ENCODE assay signal across 2 cellular contexts in the genomic region with DNA sequence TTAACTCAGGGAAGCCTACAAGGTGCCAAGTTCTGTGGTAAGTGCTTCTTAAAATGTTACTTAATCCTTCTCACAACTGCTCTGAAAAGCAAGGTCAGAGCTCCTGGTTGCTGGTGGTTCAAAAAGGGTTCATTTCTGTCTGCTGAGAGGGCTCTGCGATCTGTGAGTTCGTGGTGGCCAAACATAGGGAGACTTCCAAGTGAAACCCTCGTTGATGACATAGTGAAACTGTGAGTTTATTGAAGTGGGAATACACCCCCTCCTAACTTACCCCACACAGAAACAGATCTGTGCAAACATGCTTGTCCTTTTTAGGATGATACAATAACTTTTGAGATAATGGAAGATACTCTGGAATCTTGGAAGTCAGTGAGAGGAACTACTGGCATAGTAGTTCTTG.
TF ChIP-seq lines count a peak whose summit lies in the region.

No MANE protein-coding gene starts in this region.

TF ChIP-seq in IMR-90, 13 proteins besides CTCF, POLR2A, EP300 and RAD21:
- TF ChIP-seq BHLHE40 (IDR thresholded peaks at IDR 0.05; ENCODE audit: low read depth, low read length), result no peak
- no peak for TF ChIP-seq MXI1 (IDR thresholded peaks at IDR 0.05; ENCODE audit: borderline replicate concordance, low read depth, low read length)
- TF ChIP-seq, protein P1, sequence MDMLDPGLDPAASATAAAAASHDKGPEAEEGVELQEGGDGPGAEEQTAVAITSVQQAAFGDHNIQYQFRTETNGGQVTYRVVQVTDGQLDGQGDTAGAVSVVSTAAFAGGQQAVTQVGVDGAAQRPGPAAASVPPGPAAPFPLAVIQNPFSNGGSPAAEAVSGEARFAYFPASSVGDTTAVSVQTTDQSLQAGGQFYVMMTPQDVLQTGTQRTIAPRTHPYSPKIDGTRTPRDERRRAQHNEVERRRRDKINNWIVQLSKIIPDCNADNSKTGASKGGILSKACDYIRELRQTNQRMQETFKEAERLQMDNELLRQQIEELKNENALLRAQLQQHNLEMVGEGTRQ (IDR thresholded peaks at IDR 0.05; ENCODE audit: low read depth, low read length), result no peak
- no peak for TF ChIP-seq MAFK (IDR thresholded peaks at IDR 0.05; ENCODE audit: low read depth, low read length)
- no peak for TF ChIP-seq RFX5 (IDR thresholded peaks at IDR 0.05; ENCODE audit: low read depth, low read length)
- TF ChIP-seq CHD1 (IDR thresholded peaks at IDR 0.05; ENCODE audit: low read depth, low read length), result no peak
- TF ChIP-seq MAZ (IDR thresholded peaks at IDR 0.05; ENCODE audit: borderline replicate concordance, low read depth, low read length), result no peak
TF ChIP-seq in IMR-90: peak in this region for 0.

TF ChIP-seq in GM12878, 131 proteins besides CTCF, POLR2A, EP300 and RAD21:
- TF ChIP-seq RUNX3 (IDR thresholded peaks at IDR 0.05; ENCODE audit: low read length), result peak; percentile 47; the same call in 1 of the 2 replicates
- TF ChIP-seq MTA2 (IDR thresholded peaks at IDR 0.05; ENCODE audit: low read depth), result no peak
- TF ChIP-seq NFYA (IDR thresholded peaks at IDR 0.05; ENCODE audit: borderline replicate concordance, low read depth, low read length), result no peak
- TF ChIP-seq IKZF2 (IDR thresholded peaks at IDR 0.05), result peak; percentile 14 to 22; a peak in 1 of 4 replicates
- peak; percentile 32; the same call in 1 of the 2 replicates for TF ChIP-seq IKZF1 (conservative IDR thresholded peaks at IDR 0.05)
- TF ChIP-seq CREM (IDR thresholded peaks at IDR 0.05; ENCODE audit: low read depth), result peak; percentile 54; the same call in 1 of the 2 replicates
